13 cellular contexts compared by ENCODE assay signal in the genomic region with DNA sequence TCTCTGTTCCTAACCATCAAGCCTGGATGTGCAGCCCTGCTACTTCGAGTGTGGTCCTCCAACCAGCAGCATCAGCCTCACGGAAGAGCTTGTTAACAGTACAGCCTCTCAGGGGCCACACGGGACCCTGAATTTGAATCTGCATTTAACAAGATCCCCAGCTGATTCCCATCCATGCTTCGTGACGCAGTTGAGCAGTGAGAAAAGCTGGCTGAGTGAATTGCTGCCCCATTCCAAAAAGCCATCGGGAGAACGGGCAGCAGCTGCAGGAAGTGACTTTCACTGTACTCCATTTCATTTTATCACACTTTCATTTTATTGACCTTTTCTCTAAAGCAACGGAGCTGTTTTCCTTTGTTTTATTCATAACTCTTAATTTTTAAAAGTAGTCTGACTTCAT. TPM values are rescaled to one million over a fixed set of nuclear protein-coding genes. Genes with fewer than 3 reads are reported as not detected.
DNase-seq lines count a peak whose midpoint lies in the region; ATAC-seq and TF ChIP-seq lines count a peak whose summit lies in the region.
"Had no signal": no experiment of that assay in that cellular context is flagged by ENCODE, and none has a peak within 500 bp of the region (broad histone marks: within the 10 kb centered on the region; RNA-seq: fewer than 3 reads in every experiment).

No MANE protein-coding gene starts in this region.

- peak in 2 of 4 donors; percentile 44 to 47 for ATAC-seq in heart left ventricle
- ATAC-seq: activated CD8-positive, alpha-beta memory T cell treated with anti-CD3 and anti-CD28 coated beads, Interleukin-2, amount 10 ng/mL, durations not matched to agents 7 days and 5 days had no signal

- no peaks in the 10 kb centered on the region for H3K9me3 Mint-ChIP-seq in progenitor cell of endocrine pancreas (ENCODE audit: low read depth)
- no peaks in the 10 kb centered on the region for H3K9me3 Mint-ChIP-seq in Calu3 (ENCODE audit: low read depth, unreplicated experiment)
- H3K9me3 Mint-ChIP-seq: brain had no signal

- BruUV-seq in Calu3 (replicated peaks; lab: Mats Ljungman, UMichigan), result no TSS peak

- no peaks in the 10 kb centered on the region for H3K9me2 ChIP-seq in MM.1S (replicated peaks; ENCODE audit: insufficient read depth, low read length)

- H3K4me1 Mint-ChIP-seq in progenitor cell of endocrine pancreas (ENCODE audit: low read depth) (peaks cover 57% of the 10 kb centered on the region), Calu3 (ENCODE audit: low read depth, unreplicated experiment) (peaks cover 15% of the 10 kb centered on the region)
- H3K4me1 Mint-ChIP-seq: activated CD8-positive, alpha-beta memory T cell treated with anti-CD3 and anti-CD28 coated beads, Interleukin-2, amount 10 ng/mL, durations not matched to agents 7 days and 5 days had no signal

- H4K20me1 ChIP-seq in MM.1S (ENCODE audit: insufficient read depth, low read length), result no peaks in the 10 kb centered on the region

- CTCF ChIA-PET in Calu3 (lab: Charles Lee), result interaction anchor here (1.0 kb wide), 1 partner anchor 48 kb away, joined by 3 read pairs; no protein-coding TSS in a partner anchor

- H3K9me3 ChIP-seq in heart left ventricle, result no peaks in the 10 kb centered on the region
- no peaks in the 10 kb centered on the region for H3K9me3 ChIP-seq in MM.1S (replicated peaks; ENCODE audit: insufficient read depth, low read length)
- H3K9me3 ChIP-seq: BLaER1 treated with 17β-estradiol and CSF1 and Interleukin-3, amounts not matched to agents 10 nM and 100 nM had no signal

- H3K36me3 Mint-ChIP-seq in progenitor cell of endocrine pancreas (ENCODE audit: insufficient read depth), result no peaks in the 10 kb centered on the region
- peaks cover 7% of the 10 kb centered on the region for H3K36me3 Mint-ChIP-seq in Calu3 (ENCODE audit: insufficient read depth, unreplicated experiment)
- H3K36me3 Mint-ChIP-seq: activated CD8-positive, alpha-beta memory T cell treated with anti-CD3 and anti-CD28 coated beads, Interleukin-2, amount 10 ng/mL, durations not matched to agents 7 days and 5 days had no signal

- H3K79me2 ChIP-seq in MM.1S (ENCODE audit: low read length), result peaks cover 8% of the 10 kb centered on the region; the same call in 1 of the 2 replicates

- no peak for TF ChIP-seq CTCF in heart left ventricle (IDR thresholded peaks at IDR 0.05)
- no peak for TF ChIP-seq CTCF in progenitor cell of endocrine pancreas (IDR thresholded peaks at IDR 0.05; ENCODE audit: unreplicated experiment)
- TF ChIP-seq CTCF in MM.1S (IDR thresholded peaks at IDR 0.05; ENCODE audit: low read length), result no peak
- TF ChIP-seq CTCF in Calu3 (IDR thresholded peaks at IDR 0.05; ENCODE audit: unreplicated experiment), result no peak

- H3K4me3 Mint-ChIP-seq in progenitor cell of endocrine pancreas (ENCODE audit: low read depth) (no peak overlapping the region), Calu3 (ENCODE audit: low read depth, unreplicated experiment) (no peak overlapping the region)
- H3K4me3 Mint-ChIP-seq: activated CD8-positive, alpha-beta memory T cell treated with anti-CD3 and anti-CD28 coated beads, Interleukin-2, amount 10 ng/mL, durations not matched to agents 7 days and 5 days had no signal

- no peaks in the 10 kb centered on the region for H3K36me3 ChIP-seq in heart left ventricle
- no peaks in the 10 kb centered on the region for H3K36me3 ChIP-seq in MM.1S (replicated peaks; ENCODE audit: insufficient read depth, low read length)

- H3K27me3 Mint-ChIP-seq in progenitor cell of endocrine pancreas, result no peaks in the 10 kb centered on the region
- peaks cover 86% of the 10 kb centered on the region for H3K27me3 Mint-ChIP-seq in Calu3 (ENCODE audit: unreplicated experiment)

- H3K27ac Mint-ChIP-seq in progenitor cell of endocrine pancreas, result peak overlapping the region; percentile 57
- H3K27ac Mint-ChIP-seq in Calu3 (ENCODE audit: unreplicated experiment), result no peak overlapping the region
- H3K27ac Mint-ChIP-seq: activated CD8-positive, alpha-beta memory T cell treated with anti-CD3 and anti-CD28 coated beads, Interleukin-2, amount 10 ng/mL, durations not matched to agents 7 days and 5 days had no signal

- H3K27me3 ChIP-seq in heart left ventricle (no peaks in the 10 kb centered on the region), MM.1S (replicated peaks; ENCODE audit: insufficient read depth, low read length) (no peaks in the 10 kb centered on the region)
- H3K27me3 ChIP-seq: BLaER1 treated with 17β-estradiol and CSF1 and Interleukin-3, amounts not matched to agents 10 nM and 100 nM had no signal

- H3K9ac ChIP-seq in MM.1S (ENCODE audit: low read length), result no peak overlapping the region
- H3K9ac ChIP-seq: BLaER1 treated with 17β-estradiol and CSF1 and Interleukin-3, amounts not matched to agents 10 nM and 100 nM had no signal

- H3K4me2 ChIP-seq in MM.1S (ENCODE audit: low read depth, low read length), result no peak overlapping the region

- WGBS in heart left ventricle, 4 donors, result 57 to 68% (median 67%) methylated on average over 8 of the region's 8 CpGs

- DNase-seq in AG08396 (ENCODE audit: low spot score) (peak; percentile 36), heart left ventricle (peak in 4 of 5 donors; percentile 43 to 70 (median 50)), progenitor cell of endocrine pancreas (ENCODE audit: low spot score, unreplicated experiment) (no peak), MM.1S (no peak), H4 (ENCODE audit: low spot score) (no peak), Calu3 (no peak), GDM1 (lab: John Stamatoyannopoulos, UW) (no peak)
- DNase-seq: activated CD8-positive, alpha-beta memory T cell treated with anti-CD3 and anti-CD28 coated beads, Interleukin-2, amount 10 ng/mL, durations not matched to agents 7 days and 5 days; NCI-H526 treated with DMSO at 0.1 percent for 48 hours; stimulated activated CD8-positive, alpha-beta memory T cell treated with anti-CD3 and anti-CD28 coated beads, Interleukin-4, amount 100 ng/mL, for 48 hours had no signal

- intact Hi-C loops in heart left ventricle (cut with DNase I), result no loop called here
- intact Hi-C loops in Calu3 (cut with micrococcal nuclease; ENCODE audit: unreplicated experiment), result no loop called here

- H2AFZ ChIP-seq in MM.1S (ENCODE audit: low read length), result no peak overlapping the region

- H3K4me3 ChIP-seq in heart left ventricle, result peak overlapping the region in 10 of 12 donors; percentile 6 to 54 (median 31)
- no peak overlapping the region for H3K4me3 ChIP-seq in MM.1S (ENCODE audit: low read length)
- H3K4me3 ChIP-seq: BLaER1 treated with 17β-estradiol and CSF1 and Interleukin-3, amounts not matched to agents 10 nM and 100 nM had no signal

- no peaks in the 10 kb centered on the region for H3F3A ChIP-seq in MM.1S (ENCODE audit: insufficient read depth, low read length)

- TF ChIP-seq POLR2A in heart left ventricle (IDR thresholded peaks at IDR 0.05), result no peak

- H3K27ac ChIP-seq in angular gyrus (ENCODE audit: low read depth, low read length) (peak overlapping the region; percentile 57), heart left ventricle (peak overlapping the region in 8 of 12 donors; percentile 13 to 54 (median 35)), MM.1S (ENCODE audit: low read length) (no peak overlapping the region)

- H3K4me1 ChIP-seq in heart left ventricle (peaks cover 0 to 22% (median 13%) of the 10 kb centered on the region in 12 donors), MM.1S (ENCODE audit: low read length) (no peaks in the 10 kb centered on the region)

RNA-seq across cellular contexts. Expression of gene FAM171A1, which starts 22.5 kb away (rescaled TPM):
- total RNA-seq in heart left ventricle, result 10 to 100 TPM in 4 of 9 donors, 1 to 10 TPM in 5; 6.7 to 18.0 (median 9.9) TPM
- 1 to 10 TPM; 4.1 to 9.8 TPM for polyA plus RNA-seq in heart left ventricle
- total RNA-seq in progenitor cell of endocrine pancreas, result 75.6 and 86.1 TPM in 2 replicates
- total RNA-seq in H4 (2014; rRNA removed; shearing (Covaris generic)), result 12.1 and 14.8 TPM in 2 replicates
- 1.0 and 2.6 TPM in 2 replicates for total RNA-seq in Calu3 (2022)

Comparison
In these comparisons a context has a peak if more than half of its experiments do, and no peak if none do; other contexts are left out.
1. DNase-seq: peak in AG08396 (single experiment) and heart left ventricle (4 of 5); none in progenitor cell of endocrine pancreas (single experiment), MM.1S (single experiment), H4 (single experiment), Calu3 (single experiment) and GDM1 (single experiment).